In genomic region chr2:60641866-60642788, GRCh38 we compare ENCODE assay signal across 1 cellular context.
TF ChIP-seq lines count a peak whose summit lies in the region.

No MANE protein-coding gene starts in this region.

TF ChIP-seq in HepG2, 621 proteins besides CTCF, POLR2A, EP300 and RAD21 (continued from another document):
- TF ChIP-seq ZNF512 (CRISPR knock-in tag; IDR thresholded peaks at IDR 0.05) (no peak), GTF3A (CRISPR knock-in tag; conservative IDR thresholded peaks at IDR 0.05) (no peak), ZNF724P (CRISPR knock-in tag; IDR thresholded peaks at IDR 0.05; ENCODE audit: borderline replicate concordance) (no peak), AGO2 (optimal IDR thresholded peaks at IDR 0.05; ENCODE audit: low read depth, low read length) (no peak), CREM (IDR thresholded peaks at IDR 0.05) (no peak), CREM (CRISPR knock-in tag; IDR thresholded peaks at IDR 0.05) (no peak), MYC (CRISPR knock-in tag; IDR thresholded peaks at IDR 0.05; ENCODE audit: borderline replicate concordance) (no peak), NR2F1 (CRISPR knock-in tag; IDR thresholded peaks at IDR 0.05) (peak in 1 of 2 experiments; percentile 65; a peak in 1 of 4 replicates), ATF6 (CRISPR knock-in tag; conservative IDR thresholded peaks at IDR 0.05) (no peak), ZNF333 (CRISPR knock-in tag; IDR thresholded peaks at IDR 0.05; ENCODE audit: borderline replicate concordance) (no peak), PATZ1 (CRISPR knock-in tag; IDR thresholded peaks at IDR 0.05) (0 out of 2 replicates have a peak, but pooled peaks have one; percentile 20), ZNF556 (CRISPR knock-in tag; IDR thresholded peaks at IDR 0.05; ENCODE audit: borderline replicate concordance) (no peak), RBM22 (optimal IDR thresholded peaks at IDR 0.05; ENCODE audit: low read length) (no peak), ZSCAN31 (CRISPR knock-in tag; IDR thresholded peaks at IDR 0.05; ENCODE audit: low read depth) (no peak), TAF1 (CRISPR knock-in tag; IDR thresholded peaks at IDR 0.05) (no peak), IKZF4 (CRISPR knock-in tag; IDR thresholded peaks at IDR 0.05; ENCODE audit: borderline replicate concordance, low read depth, not compliant biosample characterization) (no peak)
